In the genomic region with DNA sequence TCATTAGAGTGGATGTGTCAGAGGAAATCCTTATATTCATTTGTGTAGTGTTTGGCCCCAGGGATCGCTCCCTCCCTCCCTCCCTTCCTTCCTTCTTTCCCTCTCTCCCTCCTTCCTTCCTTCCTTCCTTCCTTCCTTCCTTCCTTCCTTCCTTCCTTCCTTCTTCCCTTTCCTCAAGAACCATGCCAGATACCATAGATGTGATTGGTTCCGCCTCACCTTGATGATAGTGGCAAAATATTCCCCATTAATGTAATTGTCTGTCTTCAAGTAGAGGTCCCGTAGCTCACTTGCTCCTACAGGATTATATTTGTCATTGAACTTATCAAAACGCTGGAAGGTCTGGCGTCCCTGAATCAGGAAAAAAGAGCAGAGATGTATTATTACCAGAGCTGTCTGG, we compare ENCODE assay signal across 38 cellular contexts. TPM values are rescaled to one million over a fixed set of nuclear protein-coding genes. Genes with fewer than 3 reads are reported as not detected.
"Had no signal": no experiment of that assay in that cellular context is flagged by ENCODE, and none has a peak within 500 bp of the region (broad histone marks: within the 10 kb centered on the region; RNA-seq: fewer than 3 reads in every experiment).

No MANE protein-coding gene starts in this region.

- H3K9me3 ChIP-seq: adrenal gland, body of pancreas had no signal

- DNase-seq: activated B cell treated with CpG ODN at 0.5 μM for 24 hours; activated CD4-positive, alpha-beta memory T cell treated with anti-CD3 and anti-CD28 coated beads for 36 hours; activated CD4-positive, alpha-beta T cell treated with anti-CD3 and anti-CD28 coated beads for 4 hours; activated CD4-positive, alpha-beta T cell treated with anti-CD3 and anti-CD28 coated beads, Interleukin-2, amount 10 ng/mL, durations not matched to agents 24 days and 14 days; activated CD4-positive, alpha-beta T cell treated with anti-CD3 and anti-CD28 coated beads, Interleukin-2, amount 50 U/mL, for 1 hour; activated CD4-positive, alpha-beta T cell treated with anti-CD3 and anti-CD28 coated beads, Interleukin-2, amount 50 U/mL, for 4 hours; activated CD4-positive, CD25-positive, alpha-beta regulatory T cell treated with anti-CD3 and anti-CD28 coated beads, Interleukin-2, amount 50 U/mL, for 72 hours; activated CD8-positive, alpha-beta memory T cell treated with anti-CD3 and anti-CD28 coated beads, Interleukin-2, amount 50 U/mL, for 4 hours; activated CD8-positive, alpha-beta T cell treated with anti-CD3 and anti-CD28 coated beads for 36 hours; activated effector memory CD4-positive, alpha-beta T cell treated with anti-CD3 and anti-CD28 coated beads, Interleukin-2, amount 50 U/mL, for 16 hours; activated gamma-delta T cell treated with Interleukin-2 at 50 U/mL for 16 hours; activated naive CD4-positive, alpha-beta T cell; activated naive CD4-positive, alpha-beta T cell treated with anti-CD3 and anti-CD28 coated beads for 36 hours; activated naive CD4-positive, alpha-beta T cell treated with anti-CD3 and anti-CD28 coated beads, Interleukin-2, amount 50 U/mL, for 16 hours; activated naive CD8-positive, alpha-beta T cell treated with anti-CD3 and anti-CD28 coated beads for 36 hours; activated T-cell treated with anti-CD3 and anti-CD28 coated beads for 4 hours; activated T-cell treated with anti-CD3 and anti-CD28 coated beads, Interleukin-2, amount 50 U/mL, for 1 hour; activated T-cell treated with anti-CD3 and anti-CD28 coated beads, Interleukin-2, amount 50 U/mL, for 4 hours; activated T-cell treated with anti-CD3 and anti-CD28 coated beads, Interleukin-2, amount 50 U/mL, for 72 hours; adrenal gland; amniotic stem cell; aorta; body of pancreas; brain microvascular endothelial cell; caudate nucleus; cerebellar nuclear complex; T-helper 1 cell; T-helper 2 cell; T-helper 9 cell had no signal

- H3K36me3 ChIP-seq: adrenal gland, brain microvascular endothelial cell, cardiac muscle cell had no signal

- H3K4me1 ChIP-seq: adrenal gland, body of pancreas had no signal

- ATAC-seq: activated CD8-positive, alpha-beta T cell treated with anti-CD3 and anti-CD28 coated beads for 36 hours; activated naive CD4-positive, alpha-beta T cell treated with anti-CD3 and anti-CD28 coated beads, Interleukin-2, amount 50 U/mL, for 72 hours; activated T-cell treated with anti-CD3 and anti-CD28 coated beads, Interleukin-2, amount 50 U/mL, for 4 hours; activated T-cell treated with anti-CD3 and anti-CD28 coated beads, Interleukin-2, amount 50 U/mL, for 72 hours; activated T-helper 17 cell treated with anti-CD3 and anti-CD28 coated beads, Interleukin-2, amount 50 U/mL, for 72 hours; body of pancreas had no signal

- H3K27me3 ChIP-seq: adrenal gland, body of pancreas, brain microvascular endothelial cell had no signal

- H3K4me3 ChIP-seq: adrenal gland, body of pancreas, cardiac muscle cell had no signal

- H3K27ac ChIP-seq: adrenal gland, body of pancreas, brain microvascular endothelial cell, cardiac muscle cell, VCaP had no signal

RNA-seq across cellular contexts. Expression of gene AMPD1, which starts 17.7 kb away (rescaled TPM):
- total RNA-seq: activated B cell treated with CpG ODN at 0.5 μM for 24 hours; activated CD4-positive, alpha-beta memory T cell treated with anti-CD3 and anti-CD28 coated beads for 36 hours; activated CD4-positive, alpha-beta T cell treated with anti-CD3 and anti-CD28 coated beads, Interleukin-2, amount 10 ng/mL, durations not matched to agents 24 days and 14 days; activated CD8-positive, alpha-beta memory T cell treated with anti-CD3 and anti-CD28 coated beads for 36 hours; activated CD8-positive, alpha-beta T cell treated with anti-CD3 and anti-CD28 coated beads for 36 hours; activated naive CD4-positive, alpha-beta T cell treated with anti-CD3 and anti-CD28 coated beads for 36 hours; activated naive CD4-positive, alpha-beta T cell treated with anti-CD3 and anti-CD28 coated beads, Interleukin-2, amount 50 U/mL, for 72 hours; activated naive CD8-positive, alpha-beta T cell treated with anti-CD3 and anti-CD28 coated beads for 36 hours; activated T-cell treated with anti-CD3 and anti-CD28 coated beads, Interleukin-2, amount 50 U/mL, for 4 hours; activated T-helper 1 cell treated with anti-CD3 and anti-CD28 coated beads, Interleukin-12 subunit alpha, Interleukin-12 subunit beta, Interleukin-2, Interleukin-4 antibody, amounts not matched to agents 30 ng/mL and 10 ng/mL and 1 ng/mL, durations not matched to agents 14 hours and 24 hours and 36 hours; activated T-helper 17 cell treated with anti-CD3 and anti-CD28 coated beads, Interleukin-2, amount 50 U/mL, for 72 hours; adrenal gland; astrocyte; body of pancreas; bronchial epithelial cell; cardiac muscle cell; chondrocyte had no signal
- polyA plus RNA-seq: cardiac muscle cell had no signal
